15 cellular contexts compared by ENCODE assay signal in genomic region chr7:13604178-13604577, GRCh38.
A peak's percentile ranks its signal among the peaks of the same experiment; 100 is the strongest.
DNase-seq lines count a peak whose midpoint lies in the region; ATAC-seq and TF ChIP-seq lines count a peak whose summit lies in the region.
"Had no signal": no experiment of that assay in that cellular context is flagged by ENCODE, and none has a peak within 500 bp of the region (broad histone marks: within the 10 kb centered on the region; RNA-seq: fewer than 3 reads in every experiment).

No MANE protein-coding gene starts in this region.

- no peaks in the 10 kb centered on the region for H3K9me3 ChIP-seq in mammary epithelial cell (replicated peaks; ENCODE audit: insufficient read depth, low read length)

- H3K27me3 Mint-ChIP-seq in MCF 10A (ENCODE audit: insufficient read depth, unreplicated experiment) (no peaks in the 10 kb centered on the region), endothelial cell (ENCODE audit: unreplicated experiment) (no peaks in the 10 kb centered on the region)
- H3K27me3 Mint-ChIP-seq in activated T-cell treated with anti-CD3 and anti-CD28 coated beads, Interleukin-2, amount 50 U/mL, for 72 hours (ENCODE audit: low read depth) = no peaks in the 10 kb centered on the region

- no peaks in the 10 kb centered on the region for H3K27me3 ChIP-seq in mammary epithelial cell (ENCODE audit: insufficient read depth, low read length)

- H3K4me3 ChIP-seq in mammary epithelial cell (replicated peaks in 1 of 3; ENCODE audit: insufficient read depth in 1 of 3, low read depth in 2 of 3, low read length in 3 of 3) (no peak overlapping the region), astrocyte of the spinal cord (ENCODE audit: low read depth, low read length) (no peak overlapping the region), foreskin fibroblast (ENCODE audit: low read depth in 1 of 2, low read length in 2 of 2) (no peak overlapping the region)

- peak overlapping the region; percentile 9 for H3K27ac ChIP-seq in mammary epithelial cell (ENCODE audit: insufficient read depth, low read depth, low read length)
- H3K27ac ChIP-seq: 22Rv1 had no signal

- no peak for TF ChIP-seq CTCF in mammary epithelial cell (conservative IDR thresholded peaks at IDR 0.05 in 1 of 2, IDR thresholded peaks at IDR 0.05 in 1 of 2; ENCODE audit: extremely low read depth in 1 of 2, insufficient read depth in 1 of 2, low read depth in 1 of 2, low read length in 2 of 2)
- TF ChIP-seq CTCF in MCF 10A (IDR thresholded peaks at IDR 0.05; ENCODE audit: unreplicated experiment) = no peak
- no peak for TF ChIP-seq CTCF in astrocyte of the spinal cord (IDR thresholded peaks at IDR 0.05; ENCODE audit: low read depth, low read length)
- no peak for TF ChIP-seq CTCF in foreskin fibroblast (IDR thresholded peaks at IDR 0.05; ENCODE audit: low read depth, low read length)
- TF ChIP-seq CTCF in endothelial cell (IDR thresholded peaks at IDR 0.05; ENCODE audit: unreplicated experiment) = no peak

- BruUV-seq in mammary epithelial cell (replicated peaks; lab: Mats Ljungman, UMichigan) (no TSS peak), MCF 10A (replicated peaks; lab: Mats Ljungman, UMichigan) (no TSS peak)

- peaks cover 17% of the 10 kb centered on the region for H3K4me1 ChIP-seq in mammary epithelial cell (ENCODE audit: insufficient read depth, low read length)

- H3K36me3 ChIP-seq in mammary epithelial cell (ENCODE audit: insufficient read depth, low read length) = no peaks in the 10 kb centered on the region

- H3K27ac Mint-ChIP-seq in MCF 10A (ENCODE audit: low read depth, unreplicated experiment) = no peak overlapping the region
- H3K27ac Mint-ChIP-seq in activated T-cell treated with anti-CD3 and anti-CD28 coated beads, Interleukin-2, amount 50 U/mL, for 72 hours = no peak overlapping the region
- no peak overlapping the region for H3K27ac Mint-ChIP-seq in endothelial cell (ENCODE audit: unreplicated experiment)
- H3K27ac Mint-ChIP-seq: CD14-positive monocyte; CD8-positive, alpha-beta T cell; HFFc6 had no signal

- no peak overlapping the region for H3K9ac ChIP-seq in mammary epithelial cell (ENCODE audit: insufficient read depth, low read length)

- H3K4me3 Mint-ChIP-seq in MCF 10A (ENCODE audit: unreplicated experiment) (no peak overlapping the region), endothelial cell (ENCODE audit: unreplicated experiment) (no peak overlapping the region)
- no peak overlapping the region for H3K4me3 Mint-ChIP-seq in activated T-cell treated with anti-CD3 and anti-CD28 coated beads, Interleukin-2, amount 50 U/mL, for 72 hours
- H3K4me3 Mint-ChIP-seq: CD14-positive monocyte; CD8-positive, alpha-beta T cell; HFFc6 had no signal

- H3K9me3 Mint-ChIP-seq in MCF 10A (ENCODE audit: unreplicated experiment) (no peaks in the 10 kb centered on the region), endothelial cell (ENCODE audit: unreplicated experiment) (peaks cover 7% of the 10 kb centered on the region)
- peaks cover 0 to 7% of the 10 kb centered on the region in 2 donors for H3K9me3 Mint-ChIP-seq in activated T-cell treated with anti-CD3 and anti-CD28 coated beads, Interleukin-2, amount 50 U/mL, for 72 hours

- in situ Hi-C loops in mammary epithelial cell (cut with MboI; ENCODE audit: low sequenced_read_pairs in 2 of 2) = no loop called here
- in situ Hi-C loops in astrocyte of the spinal cord (cut with HindIII; ENCODE audit: low sequenced_read_pairs) = no loop called here

- peak overlapping the region; percentile 30 for H2AFZ ChIP-seq in mammary epithelial cell (ENCODE audit: low read depth, low read length)

- H3K79me2 ChIP-seq in mammary epithelial cell (ENCODE audit: insufficient read depth, low read length) = no peaks in the 10 kb centered on the region

- H3K4me1 Mint-ChIP-seq in MCF 10A (ENCODE audit: insufficient read depth, unreplicated experiment) = no peaks in the 10 kb centered on the region
- no peaks in the 10 kb centered on the region for H3K4me1 Mint-ChIP-seq in activated T-cell treated with anti-CD3 and anti-CD28 coated beads, Interleukin-2, amount 50 U/mL, for 72 hours (ENCODE audit: low read depth)
- H3K4me1 Mint-ChIP-seq in endothelial cell (ENCODE audit: unreplicated experiment) = no peaks in the 10 kb centered on the region
- H3K4me1 Mint-ChIP-seq: CD14-positive monocyte had no signal

- H3K36me3 Mint-ChIP-seq in MCF 10A (ENCODE audit: insufficient read depth, unreplicated experiment) (no peaks in the 10 kb centered on the region), endothelial cell (ENCODE audit: low read depth, unreplicated experiment) (no peaks in the 10 kb centered on the region)
- no peaks in the 10 kb centered on the region for H3K36me3 Mint-ChIP-seq in activated T-cell treated with anti-CD3 and anti-CD28 coated beads, Interleukin-2, amount 50 U/mL, for 72 hours (ENCODE audit: insufficient read depth in 2 of 2)
- H3K36me3 Mint-ChIP-seq: CD14-positive monocyte; CD8-positive, alpha-beta T cell had no signal

- ATAC-seq in activated T-cell treated with anti-CD3 and anti-CD28 coated beads, Interleukin-2, amount 50 U/mL, for 72 hours (replicated peaks in 1 of 2) = no peak
- ATAC-seq: CD8-positive, alpha-beta T cell had no signal

- POLR2A ChIA-PET in MCF 10A (lab: Yijun Ruan, JAX) = no interaction called here

- H3K4me2 ChIP-seq in mammary epithelial cell (ENCODE audit: insufficient read depth, low read depth, low read length) = peak overlapping the region; percentile 62

- WGBS in mammary epithelial cell (ENCODE audit: low coverage, missing lambda C conversion rate) = 92% methylated on average over 1 of the region's 2 CpGs

- dilution Hi-C loops in mammary epithelial cell (cut with HindIII; ENCODE audit: low sequenced_read_pairs) = no loop called here

- CTCF ChIA-PET in mammary epithelial cell (lab: Charles Lee; ENCODE audit: low non-redundant PET) = no interaction called here
- CTCF ChIA-PET in MCF 10A (lab: Yijun Ruan, JAX) = interaction anchor here (0.6 kb wide), 1 partner anchor 10 kb away, joined by 4 read pairs; no protein-coding TSS in a partner anchor

- intact Hi-C loops in mammary epithelial cell (cut with micrococcal nuclease) (no loop called here), MCF 10A (cut with micrococcal nuclease) (no loop called here)

- H4K20me1 ChIP-seq in mammary epithelial cell (ENCODE audit: insufficient read depth, low read length) = no peaks in the 10 kb centered on the region

- DNase-seq in mammary epithelial cell (peak; percentile 40), MCF 10A (ENCODE audit: unreplicated experiment) (no peak), astrocyte of the spinal cord (ENCODE audit: low read depth, low spot score) (peak; percentile 8), foreskin fibroblast (peak; percentile 2 to 9), NCI-H1417 treated with DMSO at 0.1 percent for 48 hours (lab: John Stamatoyannopoulos, UW) (no peak), NCI-H1092 treated with DMSO at 0.1 percent for 48 hours (lab: John Stamatoyannopoulos, UW) (no peak), endothelial cell (ENCODE audit: low spot score) (no peak)
- no peak for DNase-seq in activated T-cell treated with anti-CD3 and anti-CD28 coated beads, Interleukin-2, amount 50 U/mL, for 72 hours
- DNase-seq: CD8-positive, alpha-beta T cell; DND-41; GF-D8; HCEC 1CT; HFFc6 had no signal

Comparison
In these comparisons a context has a peak if more than half of its experiments do, and no peak if none do; other contexts are left out.
1. DNase-seq: peak in mammary epithelial cell (single experiment), astrocyte of the spinal cord (single experiment) and foreskin fibroblast (2 of 2); none in MCF 10A (single experiment), NCI-H1417 treated with DMSO at 0.1 percent for 48 hours (single experiment), NCI-H1092 treated with DMSO at 0.1 percent for 48 hours (single experiment), activated T-cell treated with anti-CD3 and anti-CD28 coated beads, Interleukin-2, amount 50 U/mL, for 72 hours (0 of 2) and endothelial cell (single experiment).